In genomic region chr14:89265229-89265628, GRCh38 we compare ENCODE assay signal across 15 cellular contexts.
"Had no signal": no experiment of that assay in that cellular context is flagged by ENCODE, and none has a peak within 500 bp of the region (broad histone marks: within the 10 kb centered on the region; RNA-seq: fewer than 3 reads in every experiment).

No MANE protein-coding gene starts in this region.

- H3K4me3 Mint-ChIP-seq: activated CD8-positive, alpha-beta T cell treated with anti-CD3 and anti-CD28 coated beads, Interleukin-2, amount 10 ng/mL, durations not matched to agents 7 days and 5 days; activated T-helper 1 cell treated with anti-CD3 and anti-CD28 coated beads, Interleukin-12 subunit alpha, Interleukin-12 subunit beta, Interleukin-2, Interleukin-4 antibody, amounts not matched to agents 30 ng/mL and 10 ng/mL and 1 ng/mL, durations not matched to agents 14 hours and 24 hours and 36 hours; mesothelial cell of epicardium; nephron had no signal

- H3K27me3 ChIP-seq: dorsolateral prefrontal cortex had no signal

- H3K36me3 ChIP-seq: lower lobe of right lung had no signal

- H3K4me3 ChIP-seq: dorsolateral prefrontal cortex, lower lobe of right lung, smooth muscle cell had no signal

- H3K9me3 Mint-ChIP-seq: activated T-helper 1 cell treated with anti-CD3 and anti-CD28 coated beads, Interleukin-12 subunit alpha, Interleukin-12 subunit beta, Interleukin-2, Interleukin-4 antibody, amounts not matched to agents 30 ng/mL and 10 ng/mL and 1 ng/mL, durations not matched to agents 14 hours and 24 hours and 36 hours; mesothelial cell of epicardium; nephron had no signal

- H3K9me3 ChIP-seq: lower lobe of right lung had no signal

- ATAC-seq: activated CD8-positive, alpha-beta T cell treated with anti-CD3 and anti-CD28 coated beads, Interleukin-2, amount 10 ng/mL, durations not matched to agents 7 days and 5 days; lower lobe of right lung; sciatic nerve had no signal

- DNase-seq: activated CD4-positive, alpha-beta T cell treated with anti-CD3 and anti-CD28 coated beads for 48 hours; activated CD4-positive, CD25-positive, alpha-beta regulatory T cell; activated CD8-positive, alpha-beta T cell treated with anti-CD3 and anti-CD28 coated beads, Interleukin-2, amount 10 ng/mL, durations not matched to agents 7 days and 5 days; activated gamma-delta T cell treated with Interleukin-2 at 50 U/mL for 16 hours; dorsolateral prefrontal cortex; lower lobe of right lung; stimulated activated CD4-positive, alpha-beta T cell treated with anti-CD3 and anti-CD28 coated beads, Interleukin-4, amount 100 ng/mL, for 1 hour; T-helper 1 cell; T-helper 9 cell had no signal

- H3K27ac Mint-ChIP-seq: activated CD8-positive, alpha-beta T cell treated with anti-CD3 and anti-CD28 coated beads, Interleukin-2, amount 10 ng/mL, durations not matched to agents 7 days and 5 days; mesothelial cell of epicardium; nephron had no signal

- H3K27ac ChIP-seq: dorsolateral prefrontal cortex, lower lobe of right lung, parathyroid adenoma had no signal
